In genomic region chr4:5460106-5460801, GRCh38 we compare ENCODE assay signal across 8 cellular contexts.
DNase-seq lines count a peak whose midpoint lies in the region; ATAC-seq and TF ChIP-seq lines count a peak whose summit lies in the region.

No MANE protein-coding gene starts in this region.

- H3K27ac Mint-ChIP-seq in activated T-cell treated with anti-CD3 and anti-CD28 coated beads, Interleukin-2, amount 50 U/mL, for 24 hours, result no peak overlapping the region
- no peak overlapping the region for H3K27ac Mint-ChIP-seq in activated T-cell treated with anti-CD3 and anti-CD28 coated beads, Interleukin-2, amount 50 U/mL, for 72 hours
- H3K27ac Mint-ChIP-seq in CD4-positive, alpha-beta memory T cell, result no peak overlapping the region
- no peak overlapping the region for H3K27ac Mint-ChIP-seq in activated naive CD4-positive, alpha-beta T cell treated with anti-CD3 and anti-CD28 coated beads, Interleukin-2, amount 50 U/mL, for 72 hours

- no peak overlapping the region for H2AFZ ChIP-seq in PC-9

- H3K4me1 ChIP-seq in PC-9 (replicated peaks; ENCODE audit: insufficient read depth), result no peaks in the 10 kb centered on the region
- H3K4me1 ChIP-seq in CD4-positive, alpha-beta memory T cell (ENCODE audit: insufficient read depth, low read length), result no peaks in the 10 kb centered on the region

- H3K27me3 Mint-ChIP-seq in activated T-cell treated with anti-CD3 and anti-CD28 coated beads, Interleukin-2, amount 50 U/mL, for 24 hours, result no peaks in the 10 kb centered on the region
- no peaks in the 10 kb centered on the region for H3K27me3 Mint-ChIP-seq in activated T-cell treated with anti-CD3 and anti-CD28 coated beads, Interleukin-2, amount 50 U/mL, for 72 hours (ENCODE audit: low read depth)
- H3K27me3 Mint-ChIP-seq in CD4-positive, alpha-beta memory T cell, result no peaks in the 10 kb centered on the region

- peak; percentile 34 for DNase-seq in activated T-cell treated with anti-CD3 and anti-CD28 coated beads, Interleukin-2, amount 50 U/mL, for 24 hours
- DNase-seq in activated T-cell treated with anti-CD3 and anti-CD28 coated beads, Interleukin-2, amount 50 U/mL, for 72 hours, result no peak
- DNase-seq in PC-9, result peak in 1 of 2 experiments; percentile 7
- peak; percentile 6 for DNase-seq in fibroblast of the conjunctiva (ENCODE audit: low read depth)
- DNase-seq in sciatic nerve (ENCODE audit: low spot score), result no peak
- no peak for DNase-seq in CD4-positive, alpha-beta memory T cell
- no peak for DNase-seq in activated naive CD4-positive, alpha-beta T cell treated with anti-CD3 and anti-CD28 coated beads, Interleukin-2, amount 50 U/mL, for 72 hours (ENCODE audit: low spot score in 2 of 2)

- intact Hi-C loops in PC-9 (cut with micrococcal nuclease; ENCODE audit: unreplicated experiment), result no loop called here
- intact Hi-C loops in sciatic nerve (cut with DNase I), result no loop called here
- intact Hi-C loops in CD4-positive, alpha-beta memory T cell (cut with micrococcal nuclease), result no loop called here

- no peaks in the 10 kb centered on the region for H3K9me3 Mint-ChIP-seq in activated T-cell treated with anti-CD3 and anti-CD28 coated beads, Interleukin-2, amount 50 U/mL, for 24 hours
- H3K9me3 Mint-ChIP-seq in activated T-cell treated with anti-CD3 and anti-CD28 coated beads, Interleukin-2, amount 50 U/mL, for 72 hours, result no peaks in the 10 kb centered on the region
- peaks cover 0 to 5% (median 0%) of the 10 kb centered on the region in 8 donors for H3K9me3 Mint-ChIP-seq in CD4-positive, alpha-beta memory T cell
- no peaks in the 10 kb centered on the region for H3K9me3 Mint-ChIP-seq in activated naive CD4-positive, alpha-beta T cell treated with anti-CD3 and anti-CD28 coated beads, Interleukin-2, amount 50 U/mL, for 72 hours

- H3K36me3 Mint-ChIP-seq in activated T-cell treated with anti-CD3 and anti-CD28 coated beads, Interleukin-2, amount 50 U/mL, for 24 hours (ENCODE audit: low read depth), result no peaks in the 10 kb centered on the region
- no peaks in the 10 kb centered on the region for H3K36me3 Mint-ChIP-seq in activated T-cell treated with anti-CD3 and anti-CD28 coated beads, Interleukin-2, amount 50 U/mL, for 72 hours (ENCODE audit: insufficient read depth in 2 of 2)
- H3K36me3 Mint-ChIP-seq in CD4-positive, alpha-beta memory T cell, result no peaks in the 10 kb centered on the region
- H3K36me3 Mint-ChIP-seq in activated naive CD4-positive, alpha-beta T cell treated with anti-CD3 and anti-CD28 coated beads, Interleukin-2, amount 50 U/mL, for 72 hours, result no peaks in the 10 kb centered on the region

- CTCF ChIA-PET in PC-9 (lab: Charles Lee), result no interaction called here
- CTCF ChIA-PET in CD4-positive, alpha-beta memory T cell (lab: Charles Lee; ENCODE audit: partially characterized antibody), result interaction anchor here (0.8 to 1.0 kb wide), 2 partner anchors 8 to 972 kb away, joined by 3 read pairs; no protein-coding TSS in a partner anchor

- no peaks in the 10 kb centered on the region for H3K4me1 Mint-ChIP-seq in activated T-cell treated with anti-CD3 and anti-CD28 coated beads, Interleukin-2, amount 50 U/mL, for 24 hours (ENCODE audit: low read depth)
- no peaks in the 10 kb centered on the region for H3K4me1 Mint-ChIP-seq in activated T-cell treated with anti-CD3 and anti-CD28 coated beads, Interleukin-2, amount 50 U/mL, for 72 hours (ENCODE audit: low read depth)
- no peaks in the 10 kb centered on the region for H3K4me1 Mint-ChIP-seq in CD4-positive, alpha-beta memory T cell

- no peaks in the 10 kb centered on the region for H3K36me3 ChIP-seq in PC-9 (ENCODE audit: low read depth)
- H3K36me3 ChIP-seq in CD4-positive, alpha-beta memory T cell (ENCODE audit: insufficient read depth, low read length), result no peaks in the 10 kb centered on the region

- BruUV-seq in PC-9 (replicated peaks; lab: Mats Ljungman, UMichigan), result no TSS peak

- no peaks in the 10 kb centered on the region for H3K9me3 ChIP-seq in PC-9 (ENCODE audit: insufficient read depth, low read depth)
- no peaks in the 10 kb centered on the region for H3K9me3 ChIP-seq in CD4-positive, alpha-beta memory T cell (ENCODE audit: control insufficient read depth in 1 of 2, low read length in 2 of 2)

- no peaks in the 10 kb centered on the region for H3F3A ChIP-seq in PC-9 (ENCODE audit: insufficient read depth, low read depth)

- POLR2A ChIA-PET in PC-9 (lab: Charles Lee; ENCODE audit: unreplicated experiment), result no interaction called here
- POLR2A ChIA-PET in CD4-positive, alpha-beta memory T cell (lab: Charles Lee; ENCODE audit: partially characterized antibody), result no interaction called here

- no peak overlapping the region for H3K27ac ChIP-seq in PC-9
- no peak overlapping the region for H3K27ac ChIP-seq in CD4-positive, alpha-beta memory T cell (ENCODE audit: low read depth, low read length)

- H4K20me1 ChIP-seq in PC-9 (ENCODE audit: insufficient read depth), result no peaks in the 10 kb centered on the region

- no peaks in the 10 kb centered on the region for H3K9me2 ChIP-seq in PC-9 (ENCODE audit: insufficient read depth)

- no peaks in the 10 kb centered on the region for H3K79me2 ChIP-seq in PC-9 (ENCODE audit: low read depth)

- no peak for ATAC-seq in activated T-cell treated with anti-CD3 and anti-CD28 coated beads, Interleukin-2, amount 50 U/mL, for 72 hours (replicated peaks in 1 of 2)
- ATAC-seq in sciatic nerve (peak; percentile 24), HG02642 (IDR thresholded peaks at IDR 0.05; ENCODE audit: poor library complexity, unreplicated experiment) (no peak)
- no peak for ATAC-seq in activated naive CD4-positive, alpha-beta T cell treated with anti-CD3 and anti-CD28 coated beads, Interleukin-2, amount 50 U/mL, for 72 hours

- no peak overlapping the region for H3K4me3 Mint-ChIP-seq in activated T-cell treated with anti-CD3 and anti-CD28 coated beads, Interleukin-2, amount 50 U/mL, for 24 hours
- no peak overlapping the region for H3K4me3 Mint-ChIP-seq in activated T-cell treated with anti-CD3 and anti-CD28 coated beads, Interleukin-2, amount 50 U/mL, for 72 hours
- no peak overlapping the region for H3K4me3 Mint-ChIP-seq in CD4-positive, alpha-beta memory T cell

- H3K27me3 ChIP-seq in PC-9 (ENCODE audit: insufficient read depth, low read depth), result peaks cover 4% of the 10 kb centered on the region
- H3K27me3 ChIP-seq in CD4-positive, alpha-beta memory T cell (ENCODE audit: insufficient read depth, low read length), result no peaks in the 10 kb centered on the region

- no peak overlapping the region for H3K4me2 ChIP-seq in PC-9

- peak; percentile 64 for TF ChIP-seq CTCF in PC-9 (conservative IDR thresholded peaks at IDR 0.05)

- H3K4me3 ChIP-seq in PC-9, result no peak overlapping the region
- no peak overlapping the region for H3K4me3 ChIP-seq in CD4-positive, alpha-beta memory T cell (ENCODE audit: low read length in 2 of 2)

Comparison
In these comparisons a context has a peak if more than half of its experiments do, and no peak if none do; other contexts are left out.
1. DNase-seq: peak in activated T-cell treated with anti-CD3 and anti-CD28 coated beads, Interleukin-2, amount 50 U/mL, for 24 hours (single experiment) and fibroblast of the conjunctiva (single experiment); none in activated T-cell treated with anti-CD3 and anti-CD28 coated beads, Interleukin-2, amount 50 U/mL, for 72 hours (0 of 2), sciatic nerve (single experiment), CD4-positive, alpha-beta memory T cell (0 of 5) and activated naive CD4-positive, alpha-beta T cell treated with anti-CD3 and anti-CD28 coated beads, Interleukin-2, amount 50 U/mL, for 72 hours (0 of 2).